ENCODE assay signal across 8 cellular contexts in genomic region chr15:63597033-63597790, GRCh38. TPM values are rescaled to one million over a fixed set of nuclear protein-coding genes. Genes with fewer than 3 reads are reported as not detected.
A peak's percentile ranks its signal among the peaks of the same experiment; 100 is the strongest.
DNase-seq lines count a peak whose midpoint lies in the region; ATAC-seq and TF ChIP-seq lines count a peak whose summit lies in the region.

FBXL22 (plus strand) TSS chr15:63597387; CDS start chr15:63597393, 6 bp downstream.

- DNase-seq in HFFc6 (no peak), immature natural killer cell (no peak), LoVo (ENCODE audit: low spot score) (no peak), hippocampal formation (lab: John Stamatoyannopoulos, UW) (no peak), GM20000 (ENCODE audit: low spot score) (no peak), NOMO-1 treated with DMSO at 0.1 percent for 48 hours (lab: John Stamatoyannopoulos, UW; ENCODE audit: unreplicated experiment) (no peak)
- no peak for DNase-seq in activated T-helper 1 cell treated with anti-CD3 and anti-CD28 coated beads, Interleukin-12 subunit alpha, Interleukin-12 subunit beta, Interleukin-2, Interleukin-4 antibody, amounts not matched to agents 30 ng/mL and 10 ng/mL and 1 ng/mL, durations not matched to agents 14 hours and 24 hours and 36 hours (ENCODE audit: low spot score)
- DNase-seq in stimulated activated naive CD8-positive, alpha-beta T cell treated with anti-CD3 and anti-CD28 coated beads, Interleukin-15, amount 100 ng/mL, for 72 hours = no peak

- ATAC-seq in stimulated activated naive CD8-positive, alpha-beta T cell treated with anti-CD3 and anti-CD28 coated beads, Interleukin-15, amount 100 ng/mL, for 72 hours = no peak

- peaks cover 18% of the 10 kb centered on the region for H3K36me3 Mint-ChIP-seq in HFFc6 (ENCODE audit: low read depth)
- H3K36me3 Mint-ChIP-seq in activated T-helper 1 cell treated with anti-CD3 and anti-CD28 coated beads, Interleukin-12 subunit alpha, Interleukin-12 subunit beta, Interleukin-2, Interleukin-4 antibody, amounts not matched to agents 30 ng/mL and 10 ng/mL and 1 ng/mL, durations not matched to agents 14 hours and 24 hours and 36 hours (ENCODE audit: low read depth) = peaks cover 25% of the 10 kb centered on the region
- H3K36me3 Mint-ChIP-seq in immature natural killer cell = peaks cover 0 to 11% (median 0%) of the 10 kb centered on the region in 3 donors

- peaks cover 6% of the 10 kb centered on the region for H3K27me3 Mint-ChIP-seq in HFFc6 (ENCODE audit: insufficient read depth)
- no peaks in the 10 kb centered on the region for H3K27me3 Mint-ChIP-seq in activated T-helper 1 cell treated with anti-CD3 and anti-CD28 coated beads, Interleukin-12 subunit alpha, Interleukin-12 subunit beta, Interleukin-2, Interleukin-4 antibody, amounts not matched to agents 30 ng/mL and 10 ng/mL and 1 ng/mL, durations not matched to agents 14 hours and 24 hours and 36 hours (ENCODE audit: insufficient read depth)
- peaks cover 12 to 20% (median 17%) of the 10 kb centered on the region in 3 donors for H3K27me3 Mint-ChIP-seq in immature natural killer cell (ENCODE audit: low read depth in 3 of 3)
- H3K27me3 Mint-ChIP-seq in stimulated activated naive CD8-positive, alpha-beta T cell treated with anti-CD3 and anti-CD28 coated beads, Interleukin-15, amount 100 ng/mL, for 72 hours = no peaks in the 10 kb centered on the region

- H3K4me1 Mint-ChIP-seq in HFFc6 (ENCODE audit: low read depth) = peaks cover 34% of the 10 kb centered on the region
- peaks cover 64% of the 10 kb centered on the region for H3K4me1 Mint-ChIP-seq in activated T-helper 1 cell treated with anti-CD3 and anti-CD28 coated beads, Interleukin-12 subunit alpha, Interleukin-12 subunit beta, Interleukin-2, Interleukin-4 antibody, amounts not matched to agents 30 ng/mL and 10 ng/mL and 1 ng/mL, durations not matched to agents 14 hours and 24 hours and 36 hours (ENCODE audit: low read depth)
- peaks cover 24 to 30% of the 10 kb centered on the region in 2 donors for H3K4me1 Mint-ChIP-seq in immature natural killer cell
- peaks cover 88% of the 10 kb centered on the region for H3K4me1 Mint-ChIP-seq in stimulated activated naive CD8-positive, alpha-beta T cell treated with anti-CD3 and anti-CD28 coated beads, Interleukin-15, amount 100 ng/mL, for 72 hours

- intact Hi-C loops in activated T-helper 1 cell treated with anti-CD3 and anti-CD28 coated beads, Interleukin-12 subunit alpha, Interleukin-12 subunit beta, Interleukin-2, Interleukin-4 antibody, amounts not matched to agents 30 ng/mL and 10 ng/mL and 1 ng/mL, durations not matched to agents 14 hours and 24 hours and 36 hours (cut with micrococcal nuclease) = no loop called here

- H3K9me3 Mint-ChIP-seq in HFFc6 (no peaks in the 10 kb centered on the region), immature natural killer cell (no peaks in the 10 kb centered on the region)
- no peaks in the 10 kb centered on the region for H3K9me3 Mint-ChIP-seq in activated T-helper 1 cell treated with anti-CD3 and anti-CD28 coated beads, Interleukin-12 subunit alpha, Interleukin-12 subunit beta, Interleukin-2, Interleukin-4 antibody, amounts not matched to agents 30 ng/mL and 10 ng/mL and 1 ng/mL, durations not matched to agents 14 hours and 24 hours and 36 hours
- H3K9me3 Mint-ChIP-seq in stimulated activated naive CD8-positive, alpha-beta T cell treated with anti-CD3 and anti-CD28 coated beads, Interleukin-15, amount 100 ng/mL, for 72 hours = no peaks in the 10 kb centered on the region

- H3K4me3 Mint-ChIP-seq in HFFc6 = 0 out of 2 replicates have a peak within 1 kb of the TSS, but pooled peaks have one; percentile 8
- no peak within 1 kb of the TSS for H3K4me3 Mint-ChIP-seq in activated T-helper 1 cell treated with anti-CD3 and anti-CD28 coated beads, Interleukin-12 subunit alpha, Interleukin-12 subunit beta, Interleukin-2, Interleukin-4 antibody, amounts not matched to agents 30 ng/mL and 10 ng/mL and 1 ng/mL, durations not matched to agents 14 hours and 24 hours and 36 hours
- peak within 1 kb of the TSS in 1 of 5 donors; percentile 48 for H3K4me3 Mint-ChIP-seq in immature natural killer cell
- H3K4me3 Mint-ChIP-seq in stimulated activated naive CD8-positive, alpha-beta T cell treated with anti-CD3 and anti-CD28 coated beads, Interleukin-15, amount 100 ng/mL, for 72 hours = peak within 1 kb of the TSS; percentile 14 to 34

- TF ChIP-seq CTCF in HFFc6 (IDR thresholded peaks at IDR 0.05) = no peak
- no peak for TF ChIP-seq CTCF in GM20000 (IDR thresholded peaks at IDR 0.05; ENCODE audit: extremely low read depth, missing control alignments)

- H3K27ac Mint-ChIP-seq in HFFc6 (no peak within 1 kb of the TSS; the same call in 1 of the 2 replicates), immature natural killer cell (peak within 1 kb of the TSS in 5 of 6 donors; percentile 35 to 74 (median 59))
- H3K27ac Mint-ChIP-seq in activated T-helper 1 cell treated with anti-CD3 and anti-CD28 coated beads, Interleukin-12 subunit alpha, Interleukin-12 subunit beta, Interleukin-2, Interleukin-4 antibody, amounts not matched to agents 30 ng/mL and 10 ng/mL and 1 ng/mL, durations not matched to agents 14 hours and 24 hours and 36 hours = peak within 1 kb of the TSS; percentile 7
- H3K27ac Mint-ChIP-seq in stimulated activated naive CD8-positive, alpha-beta T cell treated with anti-CD3 and anti-CD28 coated beads, Interleukin-15, amount 100 ng/mL, for 72 hours = peak within 1 kb of the TSS; percentile 64 to 87

RNA-seq across cellular contexts. Expression of gene FBXL22, which starts in this region (rescaled TPM):
- under 1 TPM; 0.20 to 0.57 (median 0.29) TPM for total RNA-seq in HFFc6 (2021; fragmentation: NEBNext Ultra II Directional; extraction: Animal tissue kit (Norgen Biotek cat#: 25700))
- 0.83 and 0.88 TPM in 2 replicates for total RNA-seq in activated T-helper 1 cell treated with anti-CD3 and anti-CD28 coated beads, Interleukin-12 subunit alpha, Interleukin-12 subunit beta, Interleukin-2, Interleukin-4 antibody, amounts not matched to agents 30 ng/mL and 10 ng/mL and 1 ng/mL, durations not matched to agents 14 hours and 24 hours and 36 hours
- 1 to 10 TPM in 1 of 3 donors, not detected in 2; 1.1 TPM for polyA plus RNA-seq in immature natural killer cell
